In the genomic region with DNA sequence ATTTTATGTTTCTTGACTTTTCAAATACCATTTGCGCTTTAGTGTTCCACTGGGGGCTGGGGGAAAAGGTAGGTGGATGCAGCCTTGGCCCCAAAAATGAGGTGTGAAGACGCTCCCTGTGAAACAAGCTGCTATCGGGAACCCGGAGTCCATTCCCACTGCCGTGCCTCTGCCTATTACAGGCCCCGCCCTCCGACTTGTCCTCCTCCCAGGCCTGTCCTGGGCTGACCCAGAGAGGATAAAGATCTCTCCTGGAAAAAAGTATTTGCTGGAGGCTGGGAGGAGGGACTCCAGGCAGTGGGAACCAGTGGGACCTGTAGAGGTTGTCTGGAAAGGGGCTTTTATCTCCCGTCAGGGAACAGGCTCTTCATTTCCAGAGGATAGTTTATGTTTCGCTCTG, we compare ENCODE assay signal across 1 cellular context.
TF ChIP-seq lines count a peak whose summit lies in the region.

No MANE protein-coding gene starts in this region.

TF ChIP-seq in GM23338, 12 proteins besides CTCF, POLR2A, EP300 and RAD21 (continued from another document):
- TF ChIP-seq, protein P1, sequence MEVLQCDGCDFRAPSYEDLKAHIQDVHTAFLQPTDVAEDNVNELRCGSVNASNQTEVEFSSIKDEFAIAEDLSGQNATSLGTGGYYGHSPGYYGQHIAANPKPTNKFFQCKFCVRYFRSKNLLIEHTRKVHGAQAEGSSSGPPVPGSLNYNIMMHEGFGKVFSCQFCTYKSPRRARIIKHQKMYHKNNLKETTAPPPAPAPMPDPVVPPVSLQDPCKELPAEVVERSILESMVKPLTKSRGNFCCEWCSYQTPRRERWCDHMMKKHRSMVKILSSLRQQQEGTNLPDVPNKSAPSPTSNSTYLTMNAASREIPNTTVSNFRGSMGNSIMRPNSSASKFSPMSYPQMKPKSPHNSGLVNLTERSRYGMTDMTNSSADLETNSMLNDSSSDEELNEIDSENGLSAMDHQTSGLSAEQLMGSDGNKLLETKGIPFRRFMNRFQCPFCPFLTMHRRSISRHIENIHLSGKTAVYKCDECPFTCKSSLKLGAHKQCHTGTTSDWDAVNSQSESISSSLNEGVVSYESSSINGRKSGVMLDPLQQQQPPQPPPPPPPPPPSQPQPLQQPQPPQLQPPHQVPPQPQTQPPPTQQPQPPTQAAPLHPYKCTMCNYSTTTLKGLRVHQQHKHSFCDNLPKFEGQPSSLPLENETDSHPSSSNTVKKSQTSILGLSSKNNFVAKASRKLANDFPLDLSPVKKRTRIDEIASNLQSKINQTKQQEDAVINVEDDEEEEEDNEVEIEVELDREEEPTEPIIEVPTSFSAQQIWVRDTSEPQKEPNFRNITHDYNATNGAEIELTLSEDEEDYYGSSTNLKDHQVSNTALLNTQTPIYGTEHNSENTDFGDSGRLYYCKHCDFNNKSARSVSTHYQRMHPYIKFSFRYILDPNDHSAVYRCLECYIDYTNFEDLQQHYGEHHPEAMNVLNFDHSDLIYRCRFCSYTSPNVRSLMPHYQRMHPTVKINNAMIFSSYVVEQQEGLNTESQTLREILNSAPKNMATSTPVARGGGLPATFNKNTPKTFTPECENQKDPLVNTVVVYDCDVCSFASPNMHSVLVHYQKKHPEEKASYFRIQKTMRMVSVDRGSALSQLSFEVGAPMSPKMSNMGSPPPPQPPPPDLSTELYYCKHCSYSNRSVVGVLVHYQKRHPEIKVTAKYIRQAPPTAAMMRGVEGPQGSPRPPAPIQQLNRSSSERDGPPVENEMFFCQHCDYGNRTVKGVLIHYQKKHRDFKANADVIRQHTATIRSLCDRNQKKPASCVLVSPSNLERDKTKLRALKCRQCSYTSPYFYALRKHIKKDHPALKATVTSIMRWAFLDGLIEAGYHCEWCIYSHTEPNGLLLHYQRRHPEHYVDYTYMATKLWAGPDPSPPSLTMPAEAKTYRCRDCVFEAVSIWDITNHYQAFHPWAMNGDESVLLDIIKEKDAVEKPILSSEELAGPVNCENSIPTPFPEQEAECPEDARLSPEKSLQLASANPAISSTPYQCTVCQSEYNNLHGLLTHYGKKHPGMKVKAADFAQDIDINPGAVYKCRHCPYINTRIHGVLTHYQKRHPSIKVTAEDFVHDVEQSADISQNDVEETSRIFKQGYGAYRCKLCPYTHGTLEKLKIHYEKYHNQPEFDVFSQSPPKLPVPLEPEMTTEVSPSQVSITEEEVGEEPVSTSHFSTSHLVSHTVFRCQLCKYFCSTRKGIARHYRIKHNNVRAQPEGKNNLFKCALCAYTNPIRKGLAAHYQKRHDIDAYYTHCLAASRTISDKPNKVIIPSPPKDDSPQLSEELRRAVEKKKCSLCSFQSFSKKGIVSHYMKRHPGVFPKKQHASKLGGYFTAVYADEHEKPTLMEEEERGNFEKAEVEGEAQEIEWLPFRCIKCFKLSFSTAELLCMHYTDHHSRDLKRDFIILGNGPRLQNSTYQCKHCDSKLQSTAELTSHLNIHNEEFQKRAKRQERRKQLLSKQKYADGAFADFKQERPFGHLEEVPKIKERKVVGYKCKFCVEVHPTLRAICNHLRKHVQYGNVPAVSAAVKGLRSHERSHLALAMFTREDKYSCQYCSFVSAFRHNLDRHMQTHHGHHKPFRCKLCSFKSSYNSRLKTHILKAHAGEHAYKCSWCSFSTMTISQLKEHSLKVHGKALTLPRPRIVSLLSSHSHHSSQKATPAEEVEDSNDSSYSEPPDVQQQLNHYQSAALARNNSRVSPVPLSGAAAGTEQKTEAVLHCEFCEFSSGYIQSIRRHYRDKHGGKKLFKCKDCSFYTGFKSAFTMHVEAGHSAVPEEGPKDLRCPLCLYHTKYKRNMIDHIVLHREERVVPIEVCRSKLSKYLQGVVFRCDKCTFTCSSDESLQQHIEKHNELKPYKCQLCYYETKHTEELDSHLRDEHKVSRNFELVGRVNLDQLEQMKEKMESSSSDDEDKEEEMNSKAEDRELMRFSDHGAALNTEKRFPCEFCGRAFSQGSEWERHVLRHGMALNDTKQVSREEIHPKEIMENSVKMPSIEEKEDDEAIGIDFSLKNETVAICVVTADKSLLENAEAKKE (CRISPR knock-in tag; IDR thresholded peaks at IDR 0.05) = no peak
- no peak for TF ChIP-seq EZH2 (IDR thresholded peaks at IDR 0.05; ENCODE audit: low read depth, unreplicated experiment)
- no peak for TF ChIP-seq CREB1 (CRISPR knock-in tag; IDR thresholded peaks at IDR 0.05; ENCODE audit: low read depth)
- TF ChIP-seq, protein P2, sequence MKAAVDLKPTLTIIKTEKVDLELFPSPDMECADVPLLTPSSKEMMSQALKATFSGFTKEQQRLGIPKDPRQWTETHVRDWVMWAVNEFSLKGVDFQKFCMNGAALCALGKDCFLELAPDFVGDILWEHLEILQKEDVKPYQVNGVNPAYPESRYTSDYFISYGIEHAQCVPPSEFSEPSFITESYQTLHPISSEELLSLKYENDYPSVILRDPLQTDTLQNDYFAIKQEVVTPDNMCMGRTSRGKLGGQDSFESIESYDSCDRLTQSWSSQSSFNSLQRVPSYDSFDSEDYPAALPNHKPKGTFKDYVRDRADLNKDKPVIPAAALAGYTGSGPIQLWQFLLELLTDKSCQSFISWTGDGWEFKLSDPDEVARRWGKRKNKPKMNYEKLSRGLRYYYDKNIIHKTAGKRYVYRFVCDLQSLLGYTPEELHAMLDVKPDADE (IDR thresholded peaks at IDR 0.05) = no peak
- TF ChIP-seq POLR2AphosphoS5 (IDR thresholded peaks at IDR 0.05; ENCODE audit: low read depth) = no peak
- no peak for TF ChIP-seq ZNF114 (CRISPR knock-in tag; IDR thresholded peaks at IDR 0.05)
- TF ChIP-seq, protein P3, sequence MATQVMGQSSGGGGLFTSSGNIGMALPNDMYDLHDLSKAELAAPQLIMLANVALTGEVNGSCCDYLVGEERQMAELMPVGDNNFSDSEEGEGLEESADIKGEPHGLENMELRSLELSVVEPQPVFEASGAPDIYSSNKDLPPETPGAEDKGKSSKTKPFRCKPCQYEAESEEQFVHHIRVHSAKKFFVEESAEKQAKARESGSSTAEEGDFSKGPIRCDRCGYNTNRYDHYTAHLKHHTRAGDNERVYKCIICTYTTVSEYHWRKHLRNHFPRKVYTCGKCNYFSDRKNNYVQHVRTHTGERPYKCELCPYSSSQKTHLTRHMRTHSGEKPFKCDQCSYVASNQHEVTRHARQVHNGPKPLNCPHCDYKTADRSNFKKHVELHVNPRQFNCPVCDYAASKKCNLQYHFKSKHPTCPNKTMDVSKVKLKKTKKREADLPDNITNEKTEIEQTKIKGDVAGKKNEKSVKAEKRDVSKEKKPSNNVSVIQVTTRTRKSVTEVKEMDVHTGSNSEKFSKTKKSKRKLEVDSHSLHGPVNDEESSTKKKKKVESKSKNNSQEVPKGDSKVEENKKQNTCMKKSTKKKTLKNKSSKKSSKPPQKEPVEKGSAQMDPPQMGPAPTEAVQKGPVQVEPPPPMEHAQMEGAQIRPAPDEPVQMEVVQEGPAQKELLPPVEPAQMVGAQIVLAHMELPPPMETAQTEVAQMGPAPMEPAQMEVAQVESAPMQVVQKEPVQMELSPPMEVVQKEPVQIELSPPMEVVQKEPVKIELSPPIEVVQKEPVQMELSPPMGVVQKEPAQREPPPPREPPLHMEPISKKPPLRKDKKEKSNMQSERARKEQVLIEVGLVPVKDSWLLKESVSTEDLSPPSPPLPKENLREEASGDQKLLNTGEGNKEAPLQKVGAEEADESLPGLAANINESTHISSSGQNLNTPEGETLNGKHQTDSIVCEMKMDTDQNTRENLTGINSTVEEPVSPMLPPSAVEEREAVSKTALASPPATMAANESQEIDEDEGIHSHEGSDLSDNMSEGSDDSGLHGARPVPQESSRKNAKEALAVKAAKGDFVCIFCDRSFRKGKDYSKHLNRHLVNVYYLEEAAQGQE (IDR thresholded peaks at IDR 0.05; ENCODE audit: unreplicated experiment) = no peak
- no peak for TF ChIP-seq ZNF331 (CRISPR knock-in tag; IDR thresholded peaks at IDR 0.05; ENCODE audit: low read depth)
